1 cellular context compared by ENCODE assay signal in the genomic region with DNA sequence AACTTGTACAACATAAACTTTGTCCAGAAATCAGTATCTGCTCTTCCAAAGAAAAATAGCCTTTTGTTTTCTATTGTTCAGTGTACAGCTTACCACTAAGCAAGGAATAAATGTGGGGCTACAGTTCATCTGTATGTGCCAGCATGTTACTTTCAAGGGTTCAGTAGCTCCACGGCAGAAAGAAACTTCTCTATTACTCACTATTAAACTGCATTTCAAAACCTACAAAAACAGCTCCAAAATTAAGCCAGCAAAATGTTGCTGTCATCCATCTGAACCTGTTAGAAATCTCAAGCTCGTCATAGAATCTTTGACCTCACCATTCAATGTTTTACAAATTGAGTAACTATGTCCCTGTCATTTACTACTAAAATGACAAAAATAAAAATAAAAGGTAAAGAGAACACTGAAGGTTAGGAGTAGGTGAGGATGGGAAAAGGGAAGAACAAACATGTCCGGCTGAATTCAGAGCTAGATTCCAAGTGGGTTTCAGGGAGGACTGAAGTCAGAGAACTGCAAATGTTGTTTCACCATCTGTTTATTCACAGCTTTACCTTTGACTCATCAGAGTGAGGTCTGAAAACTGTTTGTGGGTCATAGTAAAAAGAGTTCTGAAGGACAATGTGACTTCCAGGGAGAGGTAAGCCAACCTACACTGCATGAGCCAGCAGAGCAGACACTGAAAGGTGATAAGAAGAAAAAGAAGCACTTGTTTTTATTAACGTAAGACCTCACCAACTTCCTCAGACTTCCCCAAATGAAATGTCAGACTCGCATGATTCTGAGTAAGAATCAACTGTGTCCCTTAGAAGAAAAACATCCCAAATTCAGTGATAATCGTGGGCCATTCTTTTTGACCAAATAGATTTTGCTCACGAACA.
TF ChIP-seq lines count a peak whose summit lies in the region.

No MANE protein-coding gene starts in this region.

TF ChIP-seq in HepG2, 621 proteins besides CTCF, POLR2A, EP300 and RAD21 (continued from another document and continues in another):
- TF ChIP-seq, protein P1, sequence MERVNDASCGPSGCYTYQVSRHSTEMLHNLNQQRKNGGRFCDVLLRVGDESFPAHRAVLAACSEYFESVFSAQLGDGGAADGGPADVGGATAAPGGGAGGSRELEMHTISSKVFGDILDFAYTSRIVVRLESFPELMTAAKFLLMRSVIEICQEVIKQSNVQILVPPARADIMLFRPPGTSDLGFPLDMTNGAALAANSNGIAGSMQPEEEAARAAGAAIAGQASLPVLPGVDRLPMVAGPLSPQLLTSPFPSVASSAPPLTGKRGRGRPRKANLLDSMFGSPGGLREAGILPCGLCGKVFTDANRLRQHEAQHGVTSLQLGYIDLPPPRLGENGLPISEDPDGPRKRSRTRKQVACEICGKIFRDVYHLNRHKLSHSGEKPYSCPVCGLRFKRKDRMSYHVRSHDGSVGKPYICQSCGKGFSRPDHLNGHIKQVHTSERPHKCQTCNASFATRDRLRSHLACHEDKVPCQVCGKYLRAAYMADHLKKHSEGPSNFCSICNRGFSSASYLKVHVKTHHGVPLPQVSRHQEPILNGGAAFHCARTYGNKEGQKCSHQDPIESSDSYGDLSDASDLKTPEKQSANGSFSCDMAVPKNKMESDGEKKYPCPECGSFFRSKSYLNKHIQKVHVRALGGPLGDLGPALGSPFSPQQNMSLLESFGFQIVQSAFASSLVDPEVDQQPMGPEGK (CRISPR knock-in tag; IDR thresholded peaks at IDR 0.05), result peak; percentile 29; the same call in 1 of the 2 replicates
- TF ChIP-seq ZNF605 (CRISPR knock-in tag; IDR thresholded peaks at IDR 0.05), result peak; percentile 35; the same call in 1 of the 2 replicates
- peak; percentile 62; the same call in 1 of the 2 replicates for TF ChIP-seq MIXL1 (CRISPR knock-in tag; IDR thresholded peaks at IDR 0.05)
- TF ChIP-seq NCOR1 (IDR thresholded peaks at IDR 0.05; ENCODE audit: borderline replicate concordance, low read length), result no peak; the same call in 1 of the 2 replicates
- peak; percentile 79; the same call in 1 of the 2 replicates for TF ChIP-seq DPF2 (CRISPR knock-in tag; IDR thresholded peaks at IDR 0.05; ENCODE audit: borderline replicate concordance, low read depth)
- TF ChIP-seq, protein P2, sequence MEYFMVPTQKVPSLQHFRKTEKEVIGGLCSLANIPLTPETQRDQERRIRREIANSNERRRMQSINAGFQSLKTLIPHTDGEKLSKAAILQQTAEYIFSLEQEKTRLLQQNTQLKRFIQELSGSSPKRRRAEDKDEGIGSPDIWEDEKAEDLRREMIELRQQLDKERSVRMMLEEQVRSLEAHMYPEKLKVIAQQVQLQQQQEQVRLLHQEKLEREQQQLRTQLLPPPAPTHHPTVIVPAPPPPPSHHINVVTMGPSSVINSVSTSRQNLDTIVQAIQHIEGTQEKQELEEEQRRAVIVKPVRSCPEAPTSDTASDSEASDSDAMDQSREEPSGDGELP (IDR thresholded peaks at IDR 0.05; ENCODE audit: borderline replicate concordance, low read depth), result peak; percentile 44; the same call in 1 of the 2 replicates
- peak; percentile 91 for TF ChIP-seq SAP130 (CRISPR knock-in tag; IDR thresholded peaks at IDR 0.05; ENCODE audit: low read depth)
- no peak for TF ChIP-seq HMGA1 (CRISPR knock-in tag; conservative IDR thresholded peaks at IDR 0.05)
- no peak for TF ChIP-seq ZFP36L2 (CRISPR knock-in tag; IDR thresholded peaks at IDR 0.05)
- peak; percentile 75; the same call in 1 of the 2 replicates for TF ChIP-seq ARID2 (CRISPR knock-in tag; IDR thresholded peaks at IDR 0.05; ENCODE audit: borderline replicate concordance)
- TF ChIP-seq PITX1 (CRISPR knock-in tag; IDR thresholded peaks at IDR 0.05), result peak; percentile 89
- TF ChIP-seq, protein P3, sequence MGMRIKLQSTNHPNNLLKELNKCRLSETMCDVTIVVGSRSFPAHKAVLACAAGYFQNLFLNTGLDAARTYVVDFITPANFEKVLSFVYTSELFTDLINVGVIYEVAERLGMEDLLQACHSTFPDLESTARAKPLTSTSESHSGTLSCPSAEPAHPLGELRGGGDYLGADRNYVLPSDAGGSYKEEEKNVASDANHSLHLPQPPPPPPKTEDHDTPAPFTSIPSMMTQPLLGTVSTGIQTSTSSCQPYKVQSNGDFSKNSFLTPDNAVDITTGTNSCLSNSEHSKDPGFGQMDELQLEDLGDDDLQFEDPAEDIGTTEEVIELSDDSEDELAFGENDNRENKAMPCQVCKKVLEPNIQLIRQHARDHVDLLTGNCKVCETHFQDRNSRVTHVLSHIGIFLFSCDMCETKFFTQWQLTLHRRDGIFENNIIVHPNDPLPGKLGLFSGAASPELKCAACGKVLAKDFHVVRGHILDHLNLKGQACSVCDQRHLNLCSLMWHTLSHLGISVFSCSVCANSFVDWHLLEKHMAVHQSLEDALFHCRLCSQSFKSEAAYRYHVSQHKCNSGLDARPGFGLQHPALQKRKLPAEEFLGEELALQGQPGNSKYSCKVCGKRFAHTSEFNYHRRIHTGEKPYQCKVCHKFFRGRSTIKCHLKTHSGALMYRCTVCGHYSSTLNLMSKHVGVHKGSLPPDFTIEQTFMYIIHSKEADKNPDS (CRISPR knock-in tag; IDR thresholded peaks at IDR 0.05), result no peak
- no peak for TF ChIP-seq ZNF607 (CRISPR knock-in tag; IDR thresholded peaks at IDR 0.05; ENCODE audit: borderline replicate concordance)
- TF ChIP-seq CREB1 (IDR thresholded peaks at IDR 0.05), result peak; percentile 43
- no peak; the same call in none of the 2 replicates for TF ChIP-seq CREB1 (CRISPR knock-in tag; IDR thresholded peaks at IDR 0.05)
- peak; percentile 57; the same call in 1 of the 2 replicates for TF ChIP-seq KMT2A (CRISPR knock-in tag; IDR thresholded peaks at IDR 0.05)
- no peak for TF ChIP-seq NBN (conservative IDR thresholded peaks at IDR 0.05)
- no peak for TF ChIP-seq PHF20 (CRISPR knock-in tag; IDR thresholded peaks at IDR 0.05)
- 0 out of 2 replicates have a peak, but pooled peaks have one; percentile 17 for TF ChIP-seq MAFF (IDR thresholded peaks at IDR 0.05; ENCODE audit: low read depth, low read length)
- peak; percentile 54; the same call in 1 of the 2 replicates for TF ChIP-seq MEIS1 (CRISPR knock-in tag; IDR thresholded peaks at IDR 0.05; ENCODE audit: borderline replicate concordance)
- TF ChIP-seq, protein P4, sequence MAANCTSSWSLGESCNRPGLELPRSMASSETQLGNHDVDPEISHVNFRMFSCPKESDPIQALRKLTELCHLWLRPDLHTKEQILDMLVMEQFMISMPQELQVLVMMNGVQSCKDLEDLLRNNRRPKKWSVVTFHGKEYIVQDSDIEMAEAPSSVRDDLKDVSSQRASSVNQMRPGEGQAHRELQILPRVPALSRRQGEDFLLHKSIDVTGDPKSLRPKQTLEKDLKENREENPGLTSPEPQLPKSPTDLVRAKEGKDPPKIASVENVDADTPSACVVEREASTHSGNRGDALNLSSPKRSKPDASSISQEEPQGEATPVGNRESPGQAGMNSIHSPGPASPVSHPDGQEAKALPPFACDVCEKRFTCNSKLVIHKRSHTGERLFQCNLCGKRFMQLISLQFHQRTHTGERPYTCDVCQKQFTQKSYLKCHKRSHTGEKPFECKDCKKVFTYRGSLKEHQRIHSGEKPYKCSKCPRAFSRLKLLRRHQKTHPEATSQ (CRISPR knock-in tag; IDR thresholded peaks at IDR 0.05; ENCODE audit: borderline replicate concordance), result 0 out of 2 replicates have a peak, but pooled peaks have one; percentile 49
- TF ChIP-seq ZNF780A (CRISPR knock-in tag; IDR thresholded peaks at IDR 0.05), result no peak
- TF ChIP-seq JUN (CRISPR knock-in tag; IDR thresholded peaks at IDR 0.05), result peak; percentile 88; the same call in 1 of the 2 replicates
- TF ChIP-seq, protein P5, sequence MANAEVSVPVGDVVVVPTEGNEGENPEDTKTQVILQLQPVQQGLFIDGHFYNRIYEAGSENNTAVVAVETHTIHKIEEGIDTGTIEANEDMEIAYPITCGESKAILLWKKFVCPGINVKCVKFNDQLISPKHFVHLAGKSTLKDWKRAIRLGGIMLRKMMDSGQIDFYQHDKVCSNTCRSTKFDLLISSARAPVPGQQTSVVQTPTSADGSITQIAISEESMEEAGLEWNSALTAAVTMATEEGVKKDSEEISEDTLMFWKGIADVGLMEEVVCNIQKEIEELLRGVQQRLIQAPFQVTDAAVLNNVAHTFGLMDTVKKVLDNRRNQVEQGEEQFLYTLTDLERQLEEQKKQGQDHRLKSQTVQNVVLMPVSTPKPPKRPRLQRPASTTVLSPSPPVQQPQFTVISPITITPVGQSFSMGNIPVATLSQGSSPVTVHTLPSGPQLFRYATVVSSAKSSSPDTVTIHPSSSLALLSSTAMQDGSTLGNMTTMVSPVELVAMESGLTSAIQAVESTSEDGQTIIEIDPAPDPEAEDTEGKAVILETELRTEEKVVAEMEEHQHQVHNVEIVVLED (CRISPR knock-in tag; IDR thresholded peaks at IDR 0.05; ENCODE audit: borderline replicate concordance), result 0 out of 2 replicates have a peak, but pooled peaks have one; percentile 18
- TF ChIP-seq SOX5 (CRISPR knock-in tag; IDR thresholded peaks at IDR 0.05; ENCODE audit: borderline replicate concordance), result peak; percentile 82; the same call in 1 of the 2 replicates
- TF ChIP-seq, protein P6, sequence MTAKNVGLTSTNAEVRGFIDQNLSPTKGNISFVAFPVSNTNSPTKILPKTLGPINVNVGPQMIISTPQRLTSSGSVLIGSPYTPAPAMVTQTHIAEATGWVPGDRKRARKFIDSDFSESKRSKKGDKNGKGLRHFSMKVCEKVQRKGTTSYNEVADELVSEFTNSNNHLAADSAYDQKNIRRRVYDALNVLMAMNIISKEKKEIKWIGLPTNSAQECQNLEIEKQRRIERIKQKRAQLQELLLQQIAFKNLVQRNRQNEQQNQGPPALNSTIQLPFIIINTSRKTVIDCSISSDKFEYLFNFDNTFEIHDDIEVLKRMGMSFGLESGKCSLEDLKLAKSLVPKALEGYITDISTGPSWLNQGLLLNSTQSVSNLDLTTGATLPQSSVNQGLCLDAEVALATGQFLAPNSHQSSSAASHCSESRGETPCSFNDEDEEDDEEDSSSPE (CRISPR knock-in tag; IDR thresholded peaks at IDR 0.05), result 0 out of 2 replicates have a peak, but pooled peaks have one; percentile 7
- TF ChIP-seq ZNF343 (CRISPR knock-in tag; IDR thresholded peaks at IDR 0.05), result 0 out of 2 replicates have a peak, but pooled peaks have one; percentile 49
- TF ChIP-seq ZNF143 (CRISPR knock-in tag; IDR thresholded peaks at IDR 0.05), result no peak
- TF ChIP-seq NR2F6 (IDR thresholded peaks at IDR 0.05), result peak; percentile 67
- peak; percentile 64; the same call in 1 of the 2 replicates for TF ChIP-seq NR2F6 (CRISPR knock-in tag; IDR thresholded peaks at IDR 0.05)
- no peak for TF ChIP-seq NFE2 (CRISPR knock-in tag; IDR thresholded peaks at IDR 0.05)
- TF ChIP-seq, protein P7, sequence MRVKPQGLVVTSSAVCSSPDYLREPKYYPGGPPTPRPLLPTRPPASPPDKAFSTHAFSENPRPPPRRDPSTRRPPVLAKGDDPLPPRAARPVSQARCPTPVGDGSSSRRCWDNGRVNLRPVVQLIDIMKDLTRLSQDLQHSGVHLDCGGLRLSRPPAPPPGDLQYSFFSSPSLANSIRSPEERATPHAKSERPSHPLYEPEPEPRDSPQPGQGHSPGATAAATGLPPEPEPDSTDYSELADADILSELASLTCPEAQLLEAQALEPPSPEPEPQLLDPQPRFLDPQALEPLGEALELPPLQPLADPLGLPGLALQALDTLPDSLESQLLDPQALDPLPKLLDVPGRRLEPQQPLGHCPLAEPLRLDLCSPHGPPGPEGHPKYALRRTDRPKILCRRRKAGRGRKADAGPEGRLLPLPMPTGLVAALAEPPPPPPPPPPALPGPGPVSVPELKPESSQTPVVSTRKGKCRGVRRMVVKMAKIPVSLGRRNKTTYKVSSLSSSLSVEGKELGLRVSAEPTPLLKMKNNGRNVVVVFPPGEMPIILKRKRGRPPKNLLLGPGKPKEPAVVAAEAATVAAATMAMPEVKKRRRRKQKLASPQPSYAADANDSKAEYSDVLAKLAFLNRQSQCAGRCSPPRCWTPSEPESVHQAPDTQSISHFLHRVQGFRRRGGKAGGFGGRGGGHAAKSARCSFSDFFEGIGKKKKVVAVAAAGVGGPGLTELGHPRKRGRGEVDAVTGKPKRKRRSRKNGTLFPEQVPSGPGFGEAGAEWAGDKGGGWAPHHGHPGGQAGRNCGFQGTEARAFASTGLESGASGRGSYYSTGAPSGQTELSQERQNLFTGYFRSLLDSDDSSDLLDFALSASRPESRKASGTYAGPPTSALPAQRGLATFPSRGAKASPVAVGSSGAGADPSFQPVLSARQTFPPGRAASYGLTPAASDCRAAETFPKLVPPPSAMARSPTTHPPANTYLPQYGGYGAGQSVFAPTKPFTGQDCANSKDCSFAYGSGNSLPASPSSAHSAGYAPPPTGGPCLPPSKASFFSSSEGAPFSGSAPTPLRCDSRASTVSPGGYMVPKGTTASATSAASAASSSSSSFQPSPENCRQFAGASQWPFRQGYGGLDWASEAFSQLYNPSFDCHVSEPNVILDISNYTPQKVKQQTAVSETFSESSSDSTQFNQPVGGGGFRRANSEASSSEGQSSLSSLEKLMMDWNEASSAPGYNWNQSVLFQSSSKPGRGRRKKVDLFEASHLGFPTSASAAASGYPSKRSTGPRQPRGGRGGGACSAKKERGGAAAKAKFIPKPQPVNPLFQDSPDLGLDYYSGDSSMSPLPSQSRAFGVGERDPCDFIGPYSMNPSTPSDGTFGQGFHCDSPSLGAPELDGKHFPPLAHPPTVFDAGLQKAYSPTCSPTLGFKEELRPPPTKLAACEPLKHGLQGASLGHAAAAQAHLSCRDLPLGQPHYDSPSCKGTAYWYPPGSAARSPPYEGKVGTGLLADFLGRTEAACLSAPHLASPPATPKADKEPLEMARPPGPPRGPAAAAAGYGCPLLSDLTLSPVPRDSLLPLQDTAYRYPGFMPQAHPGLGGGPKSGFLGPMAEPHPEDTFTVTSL (CRISPR knock-in tag; IDR thresholded peaks at IDR 0.05; ENCODE audit: borderline replicate concordance), result peak; percentile 93; the same call in 1 of the 2 replicates
- TF ChIP-seq TRIM24 (CRISPR knock-in tag; IDR thresholded peaks at IDR 0.05), result no peak
- TF ChIP-seq KDM1A (CRISPR knock-in tag; IDR thresholded peaks at IDR 0.05), result no peak
- TF ChIP-seq ZIK1 (CRISPR knock-in tag; IDR thresholded peaks at IDR 0.05; ENCODE audit: borderline replicate concordance, low read depth), result no peak
- no peak for TF ChIP-seq HMG20B (CRISPR knock-in tag; conservative IDR thresholded peaks at IDR 0.05)
- TF ChIP-seq NR2C2 (CRISPR knock-in tag; IDR thresholded peaks at IDR 0.05; ENCODE audit: borderline replicate concordance), result peak; percentile 68; the same call in 1 of the 2 replicates
- TF ChIP-seq PHF8 (CRISPR knock-in tag; IDR thresholded peaks at IDR 0.05), result no peak
- TF ChIP-seq IRF2 (CRISPR knock-in tag; IDR thresholded peaks at IDR 0.05), result 0 out of 2 replicates have a peak, but pooled peaks have one; percentile 49
- TF ChIP-seq, protein P8, sequence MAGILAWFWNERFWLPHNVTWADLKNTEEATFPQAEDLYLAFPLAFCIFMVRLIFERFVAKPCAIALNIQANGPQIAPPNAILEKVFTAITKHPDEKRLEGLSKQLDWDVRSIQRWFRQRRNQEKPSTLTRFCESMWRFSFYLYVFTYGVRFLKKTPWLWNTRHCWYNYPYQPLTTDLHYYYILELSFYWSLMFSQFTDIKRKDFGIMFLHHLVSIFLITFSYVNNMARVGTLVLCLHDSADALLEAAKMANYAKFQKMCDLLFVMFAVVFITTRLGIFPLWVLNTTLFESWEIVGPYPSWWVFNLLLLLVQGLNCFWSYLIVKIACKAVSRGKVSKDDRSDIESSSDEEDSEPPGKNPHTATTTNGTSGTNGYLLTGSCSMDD (CRISPR knock-in tag; IDR thresholded peaks at IDR 0.05), result no peak
